8 cellular contexts compared by ENCODE assay signal in genomic region chr22:50507421-50507990, GRCh38. TPM values are rescaled to one million over a fixed set of nuclear protein-coding genes. Genes with fewer than 3 reads are reported as not detected.
DNase-seq lines count a peak whose midpoint lies in the region; ATAC-seq and TF ChIP-seq lines count a peak whose summit lies in the region.

LMF2 (minus strand) TSS chr22:50507702; CDS start chr22:50507675, 27 bp downstream.

- H3K4me3 Mint-ChIP-seq in naive thymus-derived CD8-positive, alpha-beta T cell: peak within 1 kb of the TSS; percentile 90 to 96 (median 94)
- H3K4me3 Mint-ChIP-seq in stimulated activated memory B cell treated with anti-CD40 and anti-IgM and Interleukin-4, amounts not matched to agents 10 μg/mL and 1 μg/mL and 100 μg/mL, for 72 hours: peak within 1 kb of the TSS; percentile 99

- POLR2A ChIA-PET in naive thymus-derived CD8-positive, alpha-beta T cell (lab: Charles Lee): interaction anchor here (0.6 to 7.9 kb wide), 33 partner anchors 9 to 306 kb away, joined by 3 to 128 read pairs (median 4); partner anchors contain the start of genes ARSA, CHKB, DENND6B and SCO2

- no peak for TF ChIP-seq POLR2A in erythroblast (IDR thresholded peaks at IDR 0.05; ENCODE audit: low read length)

- no peaks in the 10 kb centered on the region for H3K27me3 Mint-ChIP-seq in naive thymus-derived CD8-positive, alpha-beta T cell
- H3K27me3 Mint-ChIP-seq in stimulated activated memory B cell treated with anti-CD40 and anti-IgM and Interleukin-4, amounts not matched to agents 10 μg/mL and 1 μg/mL and 100 μg/mL, for 72 hours: no peaks in the 10 kb centered on the region

- peaks cover 2 to 23% (median 16%) of the 10 kb centered on the region in 4 donors for H3K4me1 Mint-ChIP-seq in naive thymus-derived CD8-positive, alpha-beta T cell
- H3K4me1 Mint-ChIP-seq in stimulated activated memory B cell treated with anti-CD40 and anti-IgM and Interleukin-4, amounts not matched to agents 10 μg/mL and 1 μg/mL and 100 μg/mL, for 72 hours: peaks cover 35% of the 10 kb centered on the region

- DNase-seq in NOMO-1 (lab: John Stamatoyannopoulos, UW; ENCODE audit: unreplicated experiment in 2 of 2) (peak; percentile 81 to 95), activated T-cell treated with anti-CD3 and anti-CD28 coated beads for 4 hours (peak; percentile 92), erythroblast (lab: John Stamatoyannopoulos, UW) (peak; percentile 95 to 100), HCEC 1CT (no peak)
- peak; percentile 80 to 96 (median 90) for DNase-seq in naive thymus-derived CD8-positive, alpha-beta T cell

- ATAC-seq in GM18520 (IDR thresholded peaks at IDR 0.05; ENCODE audit: unreplicated experiment) (peak; percentile 33), HG02938 (IDR thresholded peaks at IDR 0.05; ENCODE audit: unreplicated experiment) (peak; percentile 46)
- peak; percentile 79 to 85 for ATAC-seq in naive thymus-derived CD8-positive, alpha-beta T cell
- peak; percentile 89 for ATAC-seq in stimulated activated memory B cell treated with anti-CD40 and anti-IgM and Interleukin-4, amounts not matched to agents 10 μg/mL and 1 μg/mL and 100 μg/mL, for 72 hours

- no peaks in the 10 kb centered on the region for H3K9me3 Mint-ChIP-seq in naive thymus-derived CD8-positive, alpha-beta T cell
- H3K9me3 Mint-ChIP-seq in stimulated activated memory B cell treated with anti-CD40 and anti-IgM and Interleukin-4, amounts not matched to agents 10 μg/mL and 1 μg/mL and 100 μg/mL, for 72 hours: no peaks in the 10 kb centered on the region

- peak within 1 kb of the TSS; percentile 85 to 100 (median 96) for H3K27ac Mint-ChIP-seq in naive thymus-derived CD8-positive, alpha-beta T cell
- peak within 1 kb of the TSS; percentile 94 for H3K27ac Mint-ChIP-seq in stimulated activated memory B cell treated with anti-CD40 and anti-IgM and Interleukin-4, amounts not matched to agents 10 μg/mL and 1 μg/mL and 100 μg/mL, for 72 hours

- H3K36me3 Mint-ChIP-seq in naive thymus-derived CD8-positive, alpha-beta T cell: peaks cover 0 to 10% (median 0%) of the 10 kb centered on the region in 3 donors
- peaks cover 13% of the 10 kb centered on the region for H3K36me3 Mint-ChIP-seq in stimulated activated memory B cell treated with anti-CD40 and anti-IgM and Interleukin-4, amounts not matched to agents 10 μg/mL and 1 μg/mL and 100 μg/mL, for 72 hours

RNA-seq across cellular contexts. Expression of gene LMF2, which starts in this region (rescaled TPM):
- total RNA-seq in naive thymus-derived CD8-positive, alpha-beta T cell: 100 to 1,000 TPM; 120 to 128 TPM
- 10 to 100 TPM; 15.1 to 19.6 (median 17.6) TPM for polyA plus RNA-seq in naive thymus-derived CD8-positive, alpha-beta T cell

Comparison
In these comparisons a context has a peak if more than half of its experiments do, and no peak if none do; other contexts are left out.
1. ATAC-seq: peak in every context shown above with its lines; median percentile 89 in stimulated activated memory B cell treated with anti-CD40 and anti-IgM and Interleukin-4, amounts not matched to agents 10 μg/mL and 1 μg/mL and 100 μg/mL, for 72 hours; 82 in naive thymus-derived CD8-positive, alpha-beta T cell; 46 in HG02938; 33 in GM18520.